8 cellular contexts compared by ENCODE assay signal in genomic region chr17:72802726-72803125, GRCh38.
"Had no signal": no experiment of that assay in that cellular context is flagged by ENCODE, and none has a peak within 500 bp of the region (broad histone marks: within the 10 kb centered on the region; RNA-seq: fewer than 3 reads in every experiment).

No MANE protein-coding gene starts in this region.

- H3K4me3 ChIP-seq: GM12878 had no signal

- ATAC-seq: GM12878 had no signal

- FAIRE-seq: G401.6, GM12878, GM12891, GM12892, GM18507, GM19239 had no signal

- DNase-seq: GDM1, GF-D8 had no signal
